16 cellular contexts compared by ENCODE assay signal in the genomic region with DNA sequence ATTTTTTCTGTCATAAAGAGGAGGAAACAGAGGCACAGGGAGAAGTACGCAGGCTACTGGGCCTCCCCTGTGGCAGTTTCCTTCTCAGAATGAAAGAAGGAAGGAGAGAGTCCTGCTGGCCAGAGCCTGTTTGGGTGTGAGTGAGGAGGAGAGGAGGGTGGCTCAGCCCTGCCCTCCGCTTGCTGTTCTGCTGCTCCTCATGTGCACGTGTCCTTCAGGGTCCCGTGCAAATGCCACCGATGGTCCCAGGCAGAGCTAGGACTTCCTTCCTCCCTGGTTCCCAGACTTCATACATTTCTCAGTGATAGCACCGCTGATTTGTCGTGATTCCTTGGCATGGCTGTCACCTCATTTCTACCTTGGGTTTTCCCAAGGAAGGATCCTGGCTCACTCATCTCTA.
A peak's percentile ranks its signal among the peaks of the same experiment; 100 is the strongest.
DNase-seq lines count a peak whose midpoint lies in the region; ATAC-seq and TF ChIP-seq lines count a peak whose summit lies in the region.
"Had no signal": no experiment of that assay in that cellular context is flagged by ENCODE, and none has a peak within 500 bp of the region (broad histone marks: within the 10 kb centered on the region; RNA-seq: fewer than 3 reads in every experiment).

No MANE protein-coding gene starts in this region.

- intact Hi-C loops in left ventricle myocardium inferior (cut with micrococcal nuclease) = no loop called here

- H3K9me3 ChIP-seq in left ventricle myocardium inferior (replicated peaks) = no peaks in the 10 kb centered on the region
- H3K9me3 ChIP-seq: BLaER1 treated with 17β-estradiol and CSF1 and Interleukin-3, amounts not matched to agents 10 nM and 100 nM had no signal

- H3K4me1 ChIP-seq in left ventricle myocardium inferior (peaks cover 16% of the 10 kb centered on the region), foreskin keratinocyte (no peaks in the 10 kb centered on the region)

- no peak overlapping the region for H3K4me3 Mint-ChIP-seq in chondrocyte (ENCODE audit: unreplicated experiment)
- H3K4me3 Mint-ChIP-seq in nephron = no peak overlapping the region

- DNase-seq in chondrocyte (ENCODE audit: low spot score) = no peak
- no peak for DNase-seq in left ventricle myocardium inferior
- no peak for DNase-seq in foreskin keratinocyte
- no peak for DNase-seq in activated effector memory CD4-positive, alpha-beta T cell treated with Interleukin-2 at 50 U/mL for 16 hours
- no peak for DNase-seq in SK-N-DZ (ENCODE audit: low spot score)
- DNase-seq: DMS79, GOT3, MM.1S, NCI-H1092 treated with DMSO at 0.1 percent for 48 hours, NCI-H146, NCI-H2081 had no signal

- H3K27ac Mint-ChIP-seq in chondrocyte (ENCODE audit: unreplicated experiment) (peak overlapping the region; percentile 41), nephron (peak overlapping the region; percentile 37 to 95 (median 57))

- no peaks in the 10 kb centered on the region for H3K36me3 ChIP-seq in left ventricle myocardium inferior
- H3K36me3 ChIP-seq: BLaER1 treated with 17β-estradiol and CSF1 and Interleukin-3, amounts not matched to agents 10 nM and 100 nM had no signal

- no peak for ATAC-seq in foreskin keratinocyte
- ATAC-seq: HCT116, Panc1 had no signal

- TF ChIP-seq CTCF in chondrocyte (IDR thresholded peaks at IDR 0.05) (no peak), left ventricle myocardium inferior (IDR thresholded peaks at IDR 0.05; ENCODE audit: borderline replicate concordance) (no peak), nephron (IDR thresholded peaks at IDR 0.05; ENCODE audit: unreplicated experiment in 3 of 3) (no peak), foreskin keratinocyte (conservative IDR thresholded peaks at IDR 0.05) (no peak)

- H3K9me3 Mint-ChIP-seq in chondrocyte (ENCODE audit: low read depth) (no peaks in the 10 kb centered on the region), nephron (no peaks in the 10 kb centered on the region)

- H3K27ac ChIP-seq in left ventricle myocardium inferior (replicated peaks) (peak overlapping the region; percentile 60), temporal lobe (ENCODE audit: low read depth, low read length) (peak overlapping the region; percentile 74), foreskin keratinocyte (no peak overlapping the region)
- H3K27ac ChIP-seq: BLaER1 treated with 17β-estradiol and CSF1 and Interleukin-3, amounts not matched to agents 10 nM and 100 nM had no signal

- no peaks in the 10 kb centered on the region for H3K27me3 Mint-ChIP-seq in chondrocyte (ENCODE audit: low read depth)
- H3K27me3 Mint-ChIP-seq in nephron (ENCODE audit: low read depth) = peaks cover 3% of the 10 kb centered on the region

- H3K4me1 Mint-ChIP-seq in chondrocyte (ENCODE audit: low read depth) (peaks cover 66% of the 10 kb centered on the region), nephron (peaks cover 69% of the 10 kb centered on the region)

- H3K36me3 Mint-ChIP-seq in chondrocyte (ENCODE audit: low read depth) (peaks cover 7% of the 10 kb centered on the region), nephron (ENCODE audit: low read depth) (peaks cover 4% of the 10 kb centered on the region)

- no peak overlapping the region for H3K4me3 ChIP-seq in left ventricle myocardium inferior
- H3K4me3 ChIP-seq: BLaER1 treated with 17β-estradiol and CSF1 and Interleukin-3, amounts not matched to agents 10 nM and 100 nM had no signal

- peaks cover 16% of the 10 kb centered on the region for H3K27me3 ChIP-seq in left ventricle myocardium inferior (ENCODE audit: low read depth)
- H3K27me3 ChIP-seq in foreskin keratinocyte = no peaks in the 10 kb centered on the region
- H3K27me3 ChIP-seq: BLaER1 treated with 17β-estradiol and CSF1 and Interleukin-3, amounts not matched to agents 10 nM and 100 nM had no signal
